16 cellular contexts compared by ENCODE assay signal in the genomic region with DNA sequence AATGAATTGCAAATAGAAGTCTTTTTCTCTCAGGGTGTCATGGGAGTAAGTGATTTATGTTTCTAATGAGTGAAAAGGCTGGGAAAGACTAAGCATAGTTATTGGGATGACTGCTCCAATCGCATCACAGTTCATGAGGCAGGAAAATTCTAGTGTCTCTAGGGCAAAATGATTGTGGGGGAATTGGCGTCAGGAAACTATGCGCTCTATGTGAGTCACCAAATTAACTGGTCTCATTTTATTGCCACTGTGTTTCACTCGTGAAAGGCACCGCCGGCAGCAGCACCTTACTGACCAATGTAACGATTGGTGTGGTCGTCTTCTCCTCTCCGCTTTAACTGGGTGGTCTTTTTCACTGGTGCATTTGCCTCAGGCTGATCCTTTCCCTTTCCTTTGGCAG.
A peak's percentile ranks its signal among the peaks of the same experiment; 100 is the strongest.
DNase-seq lines count a peak whose midpoint lies in the region; ATAC-seq and TF ChIP-seq lines count a peak whose summit lies in the region.
"Had no signal": no experiment of that assay in that cellular context is flagged by ENCODE, and none has a peak within 500 bp of the region (broad histone marks: within the 10 kb centered on the region; RNA-seq: fewer than 3 reads in every experiment).

No MANE protein-coding gene starts in this region.

- no peaks in the 10 kb centered on the region for H3K36me3 ChIP-seq in osteoblast (ENCODE audit: insufficient read depth, low read length)
- H3K36me3 ChIP-seq in SK-N-SH (replicated peaks in 1 of 2; ENCODE audit: control insufficient read depth in 1 of 2, insufficient read depth in 2 of 2, low read length in 1 of 2), result no peaks in the 10 kb centered on the region
- H3K36me3 ChIP-seq: heart left ventricle, right atrium auricular region had no signal

- H3K9me3 Mint-ChIP-seq in activated CD4-positive, alpha-beta T cell treated with anti-CD3 and anti-CD28 coated beads, Interleukin-2, amount 10 ng/mL, durations not matched to agents 24 days and 14 days, result no peaks in the 10 kb centered on the region
- H3K9me3 Mint-ChIP-seq: activated naive CD4-positive, alpha-beta T cell treated with anti-CD3 and anti-CD28 coated beads, Interleukin-2, amount 50 U/mL, for 24 hours; CD4-positive, alpha-beta T cell; central memory CD8-positive, alpha-beta T cell had no signal

- H3K27ac ChIP-seq in C4-2B (peak overlapping the region; percentile 96), VCaP (peak overlapping the region; percentile 38), osteoblast (ENCODE audit: low read depth, low read length) (peak overlapping the region; percentile 87), SK-N-SH (ENCODE audit: low read depth in 2 of 2, low read length in 1 of 2) (no peak overlapping the region)
- H3K27ac ChIP-seq: heart left ventricle, right atrium auricular region, SK-N-MC had no signal

- 5% methylated on average over 8 of the region's 9 CpGs for WGBS in SK-N-SH (ENCODE audit: low lambda C conversion rate)

- no peak for ATAC-seq in GM18873 (IDR thresholded peaks at IDR 0.05; ENCODE audit: low FRiP score, unreplicated experiment)
- ATAC-seq: heart left ventricle; naive thymus-derived CD4-positive, alpha-beta T cell had no signal

- no peaks in the 10 kb centered on the region for H3K36me3 Mint-ChIP-seq in activated CD4-positive, alpha-beta T cell treated with anti-CD3 and anti-CD28 coated beads, Interleukin-2, amount 10 ng/mL, durations not matched to agents 24 days and 14 days (ENCODE audit: low read depth)
- H3K36me3 Mint-ChIP-seq: activated naive CD4-positive, alpha-beta T cell treated with anti-CD3 and anti-CD28 coated beads, Interleukin-2, amount 50 U/mL, for 24 hours; naive thymus-derived CD4-positive, alpha-beta T cell had no signal

- DNase-seq in HEK293T (ENCODE audit: extremely low spot score) (no peak), osteoblast (ENCODE audit: insufficient read length, low spot score, missing footprints) (no peak), SK-N-SH (no peak), activated gamma-delta T cell (lab: John Stamatoyannopoulos, UW) (no peak)
- no peak for DNase-seq in activated CD4-positive, alpha-beta T cell treated with anti-CD3 and anti-CD28 coated beads, Interleukin-2, amount 10 ng/mL, durations not matched to agents 24 days and 14 days
- DNase-seq: CD4-positive, alpha-beta T cell; heart left ventricle; naive thymus-derived CD4-positive, alpha-beta T cell; stimulated activated naive CD4-positive, alpha-beta T cell treated with Interleukin-2 at 50 U/mL for 16 hours had no signal

- TF ChIP-seq EP300 in SK-N-SH (IDR thresholded peaks at IDR 0.05; ENCODE audit: borderline replicate concordance in 1 of 2, low read depth in 1 of 2, low read length in 1 of 2), result no peak

- no peak for TF ChIP-seq RAD21 in SK-N-SH (IDR thresholded peaks at IDR 0.05; ENCODE audit: low read length)

- H3K9me3 ChIP-seq in osteoblast (ENCODE audit: low read depth, low read length), result no peaks in the 10 kb centered on the region
- H3K9me3 ChIP-seq in SK-N-SH, result no peaks in the 10 kb centered on the region
- H3K9me3 ChIP-seq: heart left ventricle, right atrium auricular region had no signal

- no peak overlapping the region for H3K27ac Mint-ChIP-seq in activated CD4-positive, alpha-beta T cell treated with anti-CD3 and anti-CD28 coated beads, Interleukin-2, amount 10 ng/mL, durations not matched to agents 24 days and 14 days
- H3K27ac Mint-ChIP-seq: activated naive CD4-positive, alpha-beta T cell treated with anti-CD3 and anti-CD28 coated beads, Interleukin-2, amount 50 U/mL, for 24 hours; CD4-positive, alpha-beta T cell; naive thymus-derived CD4-positive, alpha-beta T cell had no signal

- H3K9me2 ChIP-seq in SK-N-SH, result no peaks in the 10 kb centered on the region

- H3K4me1 Mint-ChIP-seq in activated CD4-positive, alpha-beta T cell treated with anti-CD3 and anti-CD28 coated beads, Interleukin-2, amount 10 ng/mL, durations not matched to agents 24 days and 14 days, result no peaks in the 10 kb centered on the region
- H3K4me1 Mint-ChIP-seq: activated naive CD4-positive, alpha-beta T cell treated with anti-CD3 and anti-CD28 coated beads, Interleukin-2, amount 50 U/mL, for 24 hours; central memory CD8-positive, alpha-beta T cell; naive thymus-derived CD4-positive, alpha-beta T cell had no signal

- H3K79me2 ChIP-seq in osteoblast (ENCODE audit: insufficient read depth, low read length) (no peaks in the 10 kb centered on the region), SK-N-SH (ENCODE audit: insufficient read depth) (no peaks in the 10 kb centered on the region)

- H3K9ac ChIP-seq in SK-N-SH, result no peak overlapping the region

- H2AFZ ChIP-seq in osteoblast (ENCODE audit: low read length) (peak overlapping the region; percentile 65), SK-N-SH (ENCODE audit: low read depth) (no peak overlapping the region)

- no peak overlapping the region for H3K4me3 Mint-ChIP-seq in activated CD4-positive, alpha-beta T cell treated with anti-CD3 and anti-CD28 coated beads, Interleukin-2, amount 10 ng/mL, durations not matched to agents 24 days and 14 days
- H3K4me3 Mint-ChIP-seq: activated naive CD4-positive, alpha-beta T cell treated with anti-CD3 and anti-CD28 coated beads, Interleukin-2, amount 50 U/mL, for 24 hours; CD4-positive, alpha-beta T cell; central memory CD8-positive, alpha-beta T cell; naive thymus-derived CD4-positive, alpha-beta T cell had no signal

- H3F3A ChIP-seq in SK-N-SH (replicated peaks; ENCODE audit: insufficient read depth), result no peaks in the 10 kb centered on the region

- H3K27me3 ChIP-seq in osteoblast (ENCODE audit: insufficient read depth, low read length), result no peaks in the 10 kb centered on the region
- H3K27me3 ChIP-seq in SK-N-SH (ENCODE audit: insufficient read depth), result peaks cover 4% of the 10 kb centered on the region; the same call in 1 of the 2 replicates
- H3K27me3 ChIP-seq: right atrium auricular region had no signal

- POLR2A ChIA-PET in HEK293T (lab: Yijun Ruan, JAX) (no interaction called here), SK-N-SH (lab: Yijun Ruan, JAX) (no interaction called here)

- CTCF ChIA-PET in HEK293T (lab: Yijun Ruan, JAX), result interaction anchor here (0.6 kb wide), 1 partner anchor 559 kb away, joined by 3 read pairs; no protein-coding TSS in a partner anchor
- CTCF ChIA-PET in SK-N-SH (lab: Yijun Ruan, JAX), result no interaction called here

- no peaks in the 10 kb centered on the region for H3K27me3 Mint-ChIP-seq in activated CD4-positive, alpha-beta T cell treated with anti-CD3 and anti-CD28 coated beads, Interleukin-2, amount 10 ng/mL, durations not matched to agents 24 days and 14 days
- H3K27me3 Mint-ChIP-seq: activated naive CD4-positive, alpha-beta T cell treated with anti-CD3 and anti-CD28 coated beads, Interleukin-2, amount 50 U/mL, for 24 hours; central memory CD8-positive, alpha-beta T cell had no signal

- TF ChIP-seq CTCF in C4-2B (conservative IDR thresholded peaks at IDR 0.05) (no peak), VCaP (conservative IDR thresholded peaks at IDR 0.05) (no peak), osteoblast (IDR thresholded peaks at IDR 0.05; ENCODE audit: extremely low read depth, low read depth, low read length) (no peak), SK-N-SH (IDR thresholded peaks at IDR 0.05) (no peak)

- H3K4me2 ChIP-seq in osteoblast (ENCODE audit: insufficient read depth, low read length) (peak overlapping the region; percentile 76), SK-N-SH (no peak overlapping the region)

- H4K20me1 ChIP-seq in osteoblast (ENCODE audit: insufficient read depth, low read length), result no peaks in the 10 kb centered on the region
- H4K20me1 ChIP-seq in SK-N-SH (ENCODE audit: insufficient read depth), result no peaks in the 10 kb centered on the region

- H3K4me3 ChIP-seq in osteoblast (ENCODE audit: insufficient read depth, low read length) (peak overlapping the region; percentile 43), SK-N-SH (ENCODE audit: low read depth in 2 of 2, low read length in 1 of 2) (no peak overlapping the region)
- H3K4me3 ChIP-seq: heart left ventricle, right atrium auricular region, SK-N-MC had no signal

- H3K4me1 ChIP-seq in osteoblast (ENCODE audit: insufficient read depth, low read length), result peaks cover 35% of the 10 kb centered on the region
- no peaks in the 10 kb centered on the region for H3K4me1 ChIP-seq in SK-N-SH (ENCODE audit: control insufficient read depth in 1 of 2, insufficient read depth in 2 of 2, low read depth in 1 of 2, low read length in 1 of 2)
- H3K4me1 ChIP-seq: right atrium auricular region had no signal

- intact Hi-C loops in activated CD4-positive, alpha-beta T cell treated with anti-CD3 and anti-CD28 coated beads, Interleukin-2, amount 10 ng/mL, durations not matched to agents 24 days and 14 days (cut with micrococcal nuclease), result no loop called here

TF ChIP-seq in HEK293T, 16 proteins besides CTCF, POLR2A, EP300 and RAD21:
- no peak for TF ChIP-seq NFRKB (IDR thresholded peaks at IDR 0.05)
- TF ChIP-seq, protein P1, sequence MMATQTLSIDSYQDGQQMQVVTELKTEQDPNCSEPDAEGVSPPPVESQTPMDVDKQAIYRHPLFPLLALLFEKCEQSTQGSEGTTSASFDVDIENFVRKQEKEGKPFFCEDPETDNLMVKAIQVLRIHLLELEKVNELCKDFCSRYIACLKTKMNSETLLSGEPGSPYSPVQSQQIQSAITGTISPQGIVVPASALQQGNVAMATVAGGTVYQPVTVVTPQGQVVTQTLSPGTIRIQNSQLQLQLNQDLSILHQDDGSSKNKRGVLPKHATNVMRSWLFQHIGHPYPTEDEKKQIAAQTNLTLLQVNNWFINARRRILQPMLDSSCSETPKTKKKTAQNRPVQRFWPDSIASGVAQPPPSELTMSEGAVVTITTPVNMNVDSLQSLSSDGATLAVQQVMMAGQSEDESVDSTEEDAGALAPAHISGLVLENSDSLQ (IDR thresholded peaks at IDR 0.05), result peak; percentile 43; the same call in 1 of the 2 replicates

TF ChIP-seq in SK-N-SH, 30 proteins besides CTCF, POLR2A, EP300 and RAD21 (continues in another document):
- TF ChIP-seq JUND (IDR thresholded peaks at IDR 0.05), result no peak
- TF ChIP-seq, protein P2, sequence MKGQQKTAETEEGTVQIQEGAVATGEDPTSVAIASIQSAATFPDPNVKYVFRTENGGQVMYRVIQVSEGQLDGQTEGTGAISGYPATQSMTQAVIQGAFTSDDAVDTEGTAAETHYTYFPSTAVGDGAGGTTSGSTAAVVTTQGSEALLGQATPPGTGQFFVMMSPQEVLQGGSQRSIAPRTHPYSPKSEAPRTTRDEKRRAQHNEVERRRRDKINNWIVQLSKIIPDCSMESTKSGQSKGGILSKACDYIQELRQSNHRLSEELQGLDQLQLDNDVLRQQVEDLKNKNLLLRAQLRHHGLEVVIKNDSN (IDR thresholded peaks at IDR 0.05; ENCODE audit: borderline replicate concordance, low read depth), result no peak
- TF ChIP-seq NFIC (IDR thresholded peaks at IDR 0.05; ENCODE audit: borderline replicate concordance), result no peak

Comparison
In these comparisons a context has a peak if more than half of its experiments do, and no peak if none do; other contexts are left out.
1. H3K27ac ChIP-seq: peak in C4-2B (single experiment), VCaP (single experiment) and osteoblast (single experiment); none in SK-N-SH (0 of 2).